ENCODE assay signal across 1 cellular context in genomic region chr2:100845141-100845991, GRCh38.
A peak's percentile ranks its signal among the peaks of the same experiment; 100 is the strongest.
TF ChIP-seq lines count a peak whose summit lies in the region.

No MANE protein-coding gene starts in this region.

TF ChIP-seq in liver, 16 proteins besides CTCF, POLR2A, EP300 and RAD21 (continued from another document):
- peak; percentile 30 to 50 for TF ChIP-seq HNF4A (conservative IDR thresholded peaks at IDR 0.05)
